17 cellular contexts compared by ENCODE assay signal in genomic region chr13:112757759-112758086, GRCh38.
"Had no signal": no experiment of that assay in that cellular context is flagged by ENCODE, and none has a peak within 500 bp of the region (broad histone marks: within the 10 kb centered on the region; RNA-seq: fewer than 3 reads in every experiment).

No MANE protein-coding gene starts in this region.

- H3K27me3 Mint-ChIP-seq: activated naive CD4-positive, alpha-beta T cell treated with anti-CD3 and anti-CD28 coated beads, Interleukin-2, amount 10 ng/mL, durations not matched to agents 7 days and 5 days; dendritic cell treated with granulocyte-macrophage colony-stimulating factor and Interleukin-4, amounts not matched to agents 40 ng/mL and 50 ng/mL, for 4 days; T-cell had no signal

- H3K9me3 ChIP-seq: adrenal gland, body of pancreas, esophagus squamous epithelium, psoas muscle, sigmoid colon, suprapubic skin had no signal

- FAIRE-seq: endometrium had no signal

- H3K36me3 ChIP-seq: adrenal gland, esophagus squamous epithelium, sigmoid colon had no signal

- H3K4me1 ChIP-seq: foreskin keratinocyte, psoas muscle, suprapubic skin had no signal

- H3K36me3 Mint-ChIP-seq: activated naive CD4-positive, alpha-beta T cell treated with anti-CD3 and anti-CD28 coated beads, Interleukin-2, amount 10 ng/mL, durations not matched to agents 7 days and 5 days had no signal

- H3K27ac ChIP-seq: adrenal gland, esophagus squamous epithelium, foreskin keratinocyte, psoas muscle, sigmoid colon, suprapubic skin had no signal

- H3K4me3 ChIP-seq: adrenal gland, body of pancreas, esophagus squamous epithelium, psoas muscle, sigmoid colon, suprapubic skin had no signal

- H3K27me3 ChIP-seq: adrenal gland, body of pancreas, esophagus squamous epithelium, foreskin keratinocyte, sigmoid colon, suprapubic skin had no signal

- ATAC-seq: activated CD8-positive, alpha-beta T cell treated with anti-CD3 and anti-CD28 coated beads, Interleukin-2, amount 10 ng/mL, durations not matched to agents 7 days and 5 days; foreskin keratinocyte; left ventricle myocardium superior; psoas muscle; T-cell had no signal

- H3K9me3 Mint-ChIP-seq: activated naive CD4-positive, alpha-beta T cell treated with anti-CD3 and anti-CD28 coated beads, Interleukin-2, amount 10 ng/mL, durations not matched to agents 7 days and 5 days; activated T-helper 1 cell treated with anti-CD3 and anti-CD28 coated beads, Interleukin-12 subunit alpha, Interleukin-12 subunit beta, Interleukin-2, Interleukin-4 antibody, amounts not matched to agents 30 ng/mL and 10 ng/mL and 1 ng/mL, durations not matched to agents 14 hours and 24 hours and 36 hours; dendritic cell treated with granulocyte-macrophage colony-stimulating factor and Interleukin-4, amounts not matched to agents 40 ng/mL and 50 ng/mL, for 4 days; T-cell had no signal

- H3K27ac Mint-ChIP-seq: activated CD8-positive, alpha-beta T cell treated with anti-CD3 and anti-CD28 coated beads, Interleukin-2, amount 10 ng/mL, durations not matched to agents 7 days and 5 days; activated naive CD4-positive, alpha-beta T cell treated with anti-CD3 and anti-CD28 coated beads, Interleukin-2, amount 10 ng/mL, durations not matched to agents 7 days and 5 days; activated T-helper 1 cell treated with anti-CD3 and anti-CD28 coated beads, Interleukin-12 subunit alpha, Interleukin-12 subunit beta, Interleukin-2, Interleukin-4 antibody, amounts not matched to agents 30 ng/mL and 10 ng/mL and 1 ng/mL, durations not matched to agents 14 hours and 24 hours and 36 hours; dendritic cell treated with granulocyte-macrophage colony-stimulating factor and Interleukin-4, amounts not matched to agents 40 ng/mL and 50 ng/mL, for 4 days; T-cell had no signal

- DNase-seq: activated CD8-positive, alpha-beta T cell treated with anti-CD3 and anti-CD28 coated beads, Interleukin-2, amount 10 ng/mL, durations not matched to agents 7 days and 5 days; activated naive CD4-positive, alpha-beta T cell treated with anti-CD3 and anti-CD28 coated beads, Interleukin-2, amount 10 ng/mL, durations not matched to agents 7 days and 5 days; adrenal gland; body of pancreas; esophagus squamous epithelium; foreskin keratinocyte; left ventricle myocardium superior; sigmoid colon; stimulated activated CD4-positive, alpha-beta T cell treated with anti-CD3 and anti-CD28 coated beads, Interleukin-2, amount 100 ng/mL, for 48 hours; stimulated activated naive CD4-positive, alpha-beta T cell treated with Interleukin-2 at 50 U/mL for 16 hours; T-cell; T1000 had no signal

- H3K4me3 Mint-ChIP-seq: activated CD8-positive, alpha-beta T cell treated with anti-CD3 and anti-CD28 coated beads, Interleukin-2, amount 10 ng/mL, durations not matched to agents 7 days and 5 days; activated naive CD4-positive, alpha-beta T cell treated with anti-CD3 and anti-CD28 coated beads, Interleukin-2, amount 10 ng/mL, durations not matched to agents 7 days and 5 days; activated T-helper 1 cell treated with anti-CD3 and anti-CD28 coated beads, Interleukin-12 subunit alpha, Interleukin-12 subunit beta, Interleukin-2, Interleukin-4 antibody, amounts not matched to agents 30 ng/mL and 10 ng/mL and 1 ng/mL, durations not matched to agents 14 hours and 24 hours and 36 hours; dendritic cell treated with granulocyte-macrophage colony-stimulating factor and Interleukin-4, amounts not matched to agents 40 ng/mL and 50 ng/mL, for 4 days; T-cell had no signal
